In genomic region chr11:86214710-86215109, GRCh38 we compare ENCODE assay signal across 8 cellular contexts. TPM values are rescaled to one million over a fixed set of nuclear protein-coding genes. Genes with fewer than 3 reads are reported as not detected.
A peak's percentile ranks its signal among the peaks of the same experiment; 100 is the strongest.
DNase-seq lines count a peak whose midpoint lies in the region; ATAC-seq lines count a peak whose summit lies in the region.

No MANE protein-coding gene starts in this region.

- CTCF ChIA-PET in activated CD8-positive, alpha-beta memory T cell treated with anti-CD3 and anti-CD28 coated beads, Interleukin-2, amount 10 ng/mL, durations not matched to agents 7 days and 5 days (lab: Charles Lee) = interaction anchor here (1.1 to 3.1 kb wide), 5 partner anchors 10 to 360 kb away, joined by 3 to 16 read pairs (median 6); partner anchors contain the start of gene CCDC83

- ATAC-seq in GM18907 (IDR thresholded peaks at IDR 0.05; ENCODE audit: unreplicated experiment) = peak; percentile 57
- peak; percentile 41 for ATAC-seq in HG02943 (IDR thresholded peaks at IDR 0.05; ENCODE audit: low read depth, unreplicated experiment)
- ATAC-seq in activated CD8-positive, alpha-beta memory T cell treated with anti-CD3 and anti-CD28 coated beads, Interleukin-2, amount 10 ng/mL, durations not matched to agents 7 days and 5 days = peak; percentile 71

- no peaks in the 10 kb centered on the region for H3K27me3 Mint-ChIP-seq in activated CD8-positive, alpha-beta memory T cell treated with anti-CD3 and anti-CD28 coated beads, Interleukin-2, amount 10 ng/mL, durations not matched to agents 7 days and 5 days

- peak; percentile 80 for DNase-seq in activated CD8-positive, alpha-beta memory T cell treated with anti-CD3 and anti-CD28 coated beads, Interleukin-2, amount 10 ng/mL, durations not matched to agents 7 days and 5 days
- peak; percentile 87 for DNase-seq in stimulated activated CD4-positive, alpha-beta T cell treated with anti-CD3 and anti-CD28 coated beads, Interleukin-1b, Interleukin-23, amount 100 ng/mL, for 48 hours
- DNase-seq in NCI-H2171 (lab: John Stamatoyannopoulos, UW) = no peak
- no peak for DNase-seq in NCI-H2227 (lab: John Stamatoyannopoulos, UW; ENCODE audit: unreplicated experiment)
- no peak for DNase-seq in NCI-H2029 treated with DMSO at 0.1 percent for 48 hours (lab: John Stamatoyannopoulos, UW)
- no peak for DNase-seq in NCI-H69 (lab: John Stamatoyannopoulos, UW)

- H3K36me3 Mint-ChIP-seq in activated CD8-positive, alpha-beta memory T cell treated with anti-CD3 and anti-CD28 coated beads, Interleukin-2, amount 10 ng/mL, durations not matched to agents 7 days and 5 days = no peaks in the 10 kb centered on the region

- H3K4me1 Mint-ChIP-seq in activated CD8-positive, alpha-beta memory T cell treated with anti-CD3 and anti-CD28 coated beads, Interleukin-2, amount 10 ng/mL, durations not matched to agents 7 days and 5 days = peaks cover 48% of the 10 kb centered on the region

- H3K9me3 Mint-ChIP-seq in activated CD8-positive, alpha-beta memory T cell treated with anti-CD3 and anti-CD28 coated beads, Interleukin-2, amount 10 ng/mL, durations not matched to agents 7 days and 5 days (ENCODE audit: low read depth) = no peaks in the 10 kb centered on the region

- H3K4me3 Mint-ChIP-seq in activated CD8-positive, alpha-beta memory T cell treated with anti-CD3 and anti-CD28 coated beads, Interleukin-2, amount 10 ng/mL, durations not matched to agents 7 days and 5 days = no peak overlapping the region

- peak overlapping the region; percentile 20 for H3K27ac Mint-ChIP-seq in activated CD8-positive, alpha-beta memory T cell treated with anti-CD3 and anti-CD28 coated beads, Interleukin-2, amount 10 ng/mL, durations not matched to agents 7 days and 5 days

RNA-seq across cellular contexts. Expression of gene EED, which starts 29.8 kb away (rescaled TPM):
- total RNA-seq in activated CD8-positive, alpha-beta memory T cell treated with anti-CD3 and anti-CD28 coated beads, Interleukin-2, amount 10 ng/mL, durations not matched to agents 7 days and 5 days = 100 to 1,000 TPM in 1 of 2 experiments, 10 to 100 TPM in 1; 50.1 to 102 TPM

Comparison
In these comparisons a context has a peak if more than half of its experiments do, and no peak if none do; other contexts are left out.
1. DNase-seq: peak in activated CD8-positive, alpha-beta memory T cell treated with anti-CD3 and anti-CD28 coated beads, Interleukin-2, amount 10 ng/mL, durations not matched to agents 7 days and 5 days (single experiment) and stimulated activated CD4-positive, alpha-beta T cell treated with anti-CD3 and anti-CD28 coated beads, Interleukin-1b, Interleukin-23, amount 100 ng/mL, for 48 hours (single experiment); none in NCI-H2171 (single experiment), NCI-H2227 (single experiment), NCI-H2029 treated with DMSO at 0.1 percent for 48 hours (single experiment) and NCI-H69 (single experiment).
2. Peak in every context shown above with its lines, with median percentiles within 50 percentile points of each other: ATAC-seq.